1 cellular context compared by ENCODE assay signal in genomic region chr3:137669519-137670060, GRCh38.
TF ChIP-seq lines count a peak whose summit lies in the region.

No MANE protein-coding gene starts in this region.

TF ChIP-seq in HepG2, 621 proteins besides CTCF, POLR2A, EP300 and RAD21 (continued from another document):
- TF ChIP-seq MEIS2 (CRISPR knock-in tag; IDR thresholded peaks at IDR 0.05), result no peak
- TF ChIP-seq GABPA (IDR thresholded peaks at IDR 0.05; ENCODE audit: low read depth, low read length), result peak; percentile 26; the same call in 1 of the 2 replicates
- peak; percentile 72 for TF ChIP-seq GABPA (CRISPR knock-in tag; IDR thresholded peaks at IDR 0.05; ENCODE audit: low read depth)
- TF ChIP-seq MNT (IDR thresholded peaks at IDR 0.05), result no peak
- no peak for TF ChIP-seq ZNF468 (CRISPR knock-in tag; IDR thresholded peaks at IDR 0.05)
- TF ChIP-seq ZNF207 (IDR thresholded peaks at IDR 0.05; ENCODE audit: borderline replicate concordance), result no peak
- TF ChIP-seq PHB2 (IDR thresholded peaks at IDR 0.05; ENCODE audit: partially characterized antibody), result no peak
- TF ChIP-seq SRSF9 (IDR thresholded peaks at IDR 0.05; ENCODE audit: borderline replicate concordance, insufficient read depth, low read depth, low read length, poor library complexity, severe bottlenecking), result no peak
- no peak for TF ChIP-seq REST (IDR thresholded peaks at IDR 0.05; ENCODE audit: borderline replicate concordance in 1 of 2, low read depth in 1 of 2, low read length in 2 of 2)
- no peak for TF ChIP-seq ZNF549 (CRISPR knock-in tag; IDR thresholded peaks at IDR 0.05)
- peak; percentile 2; the same call in 1 of the 2 replicates for TF ChIP-seq CEBPB (IDR thresholded peaks at IDR 0.05; ENCODE audit: borderline replicate concordance, low read depth, low read length)
- TF ChIP-seq GABPB1 (CRISPR knock-in tag; IDR thresholded peaks at IDR 0.05), result peak; percentile 48; the same call in 1 of the 2 replicates
- TF ChIP-seq CREM (IDR thresholded peaks at IDR 0.05), result 0 out of 2 replicates have a peak, but pooled peaks have one; percentile 13
- TF ChIP-seq CREM (CRISPR knock-in tag; IDR thresholded peaks at IDR 0.05), result no peak
- TF ChIP-seq FOXO1 (CRISPR knock-in tag; IDR thresholded peaks at IDR 0.05), result no peak
TF ChIP-seq in HepG2: peak in this region for 6.
